Comparison of ENCODE assay signal across 24 cellular contexts in the genomic region with DNA sequence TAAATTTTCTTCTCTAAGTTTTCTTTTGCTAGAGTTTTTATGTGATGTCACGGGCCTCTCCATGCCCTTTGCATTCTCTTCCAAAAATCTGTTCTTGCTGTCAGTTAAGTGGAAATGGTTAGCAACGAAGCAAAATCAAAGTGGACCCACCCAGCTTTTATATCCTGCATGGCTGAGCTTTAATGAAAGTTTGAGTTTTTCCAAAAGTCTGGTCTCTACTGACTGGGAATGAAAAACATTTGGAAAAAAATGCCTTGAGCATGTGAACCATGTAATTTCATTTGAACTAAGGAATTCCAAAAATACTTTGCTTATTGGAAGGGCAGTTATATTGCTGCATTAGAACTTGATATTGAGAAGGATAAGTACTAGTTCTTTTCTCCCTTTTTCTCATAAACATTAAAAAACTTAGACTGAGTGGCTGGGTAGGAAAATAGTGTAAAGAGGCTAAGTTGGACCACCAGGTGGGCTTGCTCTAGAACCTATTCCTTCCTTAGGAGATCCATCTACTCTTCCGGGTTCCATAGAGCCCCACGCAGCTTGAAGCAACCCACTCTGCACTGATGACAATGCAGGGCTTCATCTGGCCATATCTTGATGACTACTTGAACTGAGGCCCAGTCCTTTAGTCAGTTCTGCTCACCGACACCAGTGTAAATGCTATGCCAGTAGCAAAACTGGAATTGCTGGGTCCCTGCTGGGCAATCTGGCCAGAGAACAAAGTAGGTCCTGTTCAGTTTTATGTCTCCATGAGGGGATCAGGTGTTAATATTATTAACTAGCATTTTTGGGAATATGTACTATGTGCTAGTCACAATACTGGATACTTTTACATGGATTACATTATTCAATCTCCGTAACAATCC. TPM values are rescaled to one million over a fixed set of nuclear protein-coding genes. Genes with fewer than 3 reads are reported as not detected.
DNase-seq lines count a peak whose midpoint lies in the region; TF ChIP-seq lines count a peak whose summit lies in the region.
"Had no signal": no experiment of that assay in that cellular context is flagged by ENCODE, and none has a peak within 500 bp of the region (broad histone marks: within the 10 kb centered on the region; RNA-seq: fewer than 3 reads in every experiment).

No MANE protein-coding gene starts in this region.

- peak overlapping the region; percentile 27 to 33 for H3K27ac ChIP-seq in breast epithelium
- H3K27ac ChIP-seq in mammary epithelial cell (ENCODE audit: insufficient read depth, low read depth, low read length), result no peak overlapping the region
- peak overlapping the region; percentile 16 for H3K27ac ChIP-seq in suprapubic skin
- H3K27ac ChIP-seq in mesenchymal stem cell (ENCODE audit: low read length, poor library complexity, severe bottlenecking), result no peak overlapping the region
- peak overlapping the region in 2 of 4 donors; percentile 32 to 41 for H3K27ac ChIP-seq in tibial nerve
- H3K27ac ChIP-seq: adrenal gland, Peyer's patch, SJCRH30, upper lobe of right lung had no signal

- in situ Hi-C loops in mammary epithelial cell (cut with MboI; ENCODE audit: low sequenced_read_pairs in 2 of 2), result no loop called here

- no peak overlapping the region for H3K4me2 ChIP-seq in mammary epithelial cell (ENCODE audit: insufficient read depth, low read depth, low read length)
- H3K4me2 ChIP-seq in mesenchymal stem cell (ENCODE audit: low read length, poor library complexity, severe bottlenecking), result no peak overlapping the region

- no peaks in the 10 kb centered on the region for H4K20me1 ChIP-seq in mammary epithelial cell (ENCODE audit: insufficient read depth, low read length)

- TF ChIP-seq EP300 in suprapubic skin (IDR thresholded peaks at IDR 0.05) (no peak), tibial nerve (IDR thresholded peaks at IDR 0.05) (no peak)

- H3K9me3 ChIP-seq in breast epithelium (no peaks in the 10 kb centered on the region), mammary epithelial cell (replicated peaks; ENCODE audit: insufficient read depth, low read length) (no peaks in the 10 kb centered on the region), adipocyte (ENCODE audit: control insufficient read depth, low read length) (no peaks in the 10 kb centered on the region), suprapubic skin (no peaks in the 10 kb centered on the region), mesenchymal stem cell (ENCODE audit: control insufficient read depth, low read length) (no peaks in the 10 kb centered on the region), tibial nerve (no peaks in the 10 kb centered on the region)
- H3K9me3 ChIP-seq: adrenal gland, Peyer's patch, sigmoid colon, SJCRH30, upper lobe of right lung had no signal

- no peak overlapping the region for H2BK15ac ChIP-seq in mesenchymal stem cell (ENCODE audit: low read depth, poor library complexity, severe bottlenecking)

- TF ChIP-seq CTCF in breast epithelium (IDR thresholded peaks at IDR 0.05) (no peak), mammary epithelial cell (conservative IDR thresholded peaks at IDR 0.05 in 1 of 2, IDR thresholded peaks at IDR 0.05 in 1 of 2; ENCODE audit: extremely low read depth in 1 of 2, insufficient read depth in 1 of 2, low read depth in 1 of 2, low read length in 2 of 2) (no peak), suprapubic skin (IDR thresholded peaks at IDR 0.05) (no peak), tibial nerve (IDR thresholded peaks at IDR 0.05) (no peak)

- no peaks in the 10 kb centered on the region for H3K79me2 ChIP-seq in mammary epithelial cell (ENCODE audit: insufficient read depth, low read length)

- peaks cover 3% of the 10 kb centered on the region for H3K79me1 ChIP-seq in mesenchymal stem cell (replicated peaks; ENCODE audit: low read length, poor library complexity, severe bottlenecking)

- H3K18ac ChIP-seq in mesenchymal stem cell (ENCODE audit: low read depth in 1 of 2, low read length in 2 of 2), result no peak overlapping the region

- BruUV-seq in mammary epithelial cell (replicated peaks; lab: Mats Ljungman, UMichigan), result no TSS peak

- H3K4me3 ChIP-seq in breast epithelium (no peak overlapping the region), mammary epithelial cell (replicated peaks in 1 of 3; ENCODE audit: insufficient read depth in 1 of 3, low read depth in 2 of 3, low read length in 3 of 3) (no peak overlapping the region), adipocyte (ENCODE audit: low read length) (no peak overlapping the region), suprapubic skin (no peak overlapping the region), mesenchymal stem cell (ENCODE audit: insufficient read depth in 1 of 2, low read depth in 1 of 2, low read length in 2 of 2) (no peak overlapping the region), tibial nerve (no peak overlapping the region)
- H3K4me3 ChIP-seq: adrenal gland, dorsolateral prefrontal cortex, Peyer's patch, sigmoid colon, SJCRH30, upper lobe of right lung had no signal

- H2AFZ ChIP-seq in mammary epithelial cell (ENCODE audit: low read depth, low read length), result no peak overlapping the region
- no peak overlapping the region for H2AFZ ChIP-seq in mesenchymal stem cell (ENCODE audit: low read depth, low read length)

- no peak overlapping the region for H2BK120ac ChIP-seq in mesenchymal stem cell (ENCODE audit: low read depth, low read length)

- intact Hi-C loops in breast epithelium (cut with DNase I; ENCODE audit: low total_unique reads) (no loop called here), mammary epithelial cell (cut with micrococcal nuclease) (no loop called here)

- 78% methylated on average over 6 of the region's 6 CpGs for WGBS in mammary epithelial cell (ENCODE audit: low coverage, missing lambda C conversion rate)
- WGBS in suprapubic skin, result 59% methylated on average over 6 of the region's 6 CpGs
- WGBS in mesenchymal stem cell, result 93% methylated on average over 5 of the region's 6 CpGs
- WGBS in tibial nerve, 2 donors, result 48 to 53% methylated on average over 6 of the region's 6 CpGs

- no peak overlapping the region for H3K9ac ChIP-seq in mammary epithelial cell (ENCODE audit: insufficient read depth, low read length)
- no peak overlapping the region for H3K9ac ChIP-seq in adipocyte (ENCODE audit: low read length)
- no peak overlapping the region for H3K9ac ChIP-seq in mesenchymal stem cell (ENCODE audit: low read length)

- dilution Hi-C loops in mammary epithelial cell (cut with HindIII; ENCODE audit: low sequenced_read_pairs), result no loop called here

- H3K4ac ChIP-seq in mesenchymal stem cell (ENCODE audit: low read depth in 1 of 2, low read length in 2 of 2), result no peak overlapping the region

- H2AK5ac ChIP-seq in mesenchymal stem cell (ENCODE audit: low read length, severe bottlenecking), result no peak overlapping the region

- H3K14ac ChIP-seq in mesenchymal stem cell (ENCODE audit: low read length in 2 of 2), result no peak overlapping the region

- DNase-seq in breast epithelium (ENCODE audit: low spot score in 2 of 2) (no peak), mammary epithelial cell (no peak), adipocyte (ENCODE audit: low read depth) (peak; percentile 70), iPS-NIHi11 (ENCODE audit: low spot score) (peak; percentile 7), suprapubic skin (ENCODE audit: low spot score in 2 of 2) (no peak), mesenchymal stem cell (no peak), tibial nerve (ENCODE audit: low spot score in 2 of 2) (no peak)
- DNase-seq in activated CD4-positive, alpha-beta T cell treated with anti-CD3 and anti-CD28 coated beads for 1 hour, result no peak
- DNase-seq: 8988T; activated CD8-positive, alpha-beta T cell treated with anti-CD3 and anti-CD28 coated beads for 36 hours; activated gamma-delta T cell treated with Interleukin-2 at 50 U/mL for 16 hours; DMS53; dorsolateral prefrontal cortex; H7; midbrain; NCI-H2171 treated with DMSO at 0.1 percent for 48 hours; NCI-H526; Peyer's patch; posterior cingulate gyrus; sigmoid colon; SJCRH30; stimulated activated CD4-positive, alpha-beta T cell treated with anti-CD3 and anti-CD28 coated beads, Interleukin-15, amount 100 ng/mL, for 24 hours; upper lobe of right lung had no signal

- no peaks in the 10 kb centered on the region for H3K4me1 ChIP-seq in breast epithelium
- H3K4me1 ChIP-seq in mammary epithelial cell (ENCODE audit: insufficient read depth, low read length), result peaks cover 3% of the 10 kb centered on the region
- peaks cover 22% of the 10 kb centered on the region for H3K4me1 ChIP-seq in adipocyte (ENCODE audit: control insufficient read depth, insufficient read depth, low read length)
- H3K4me1 ChIP-seq in suprapubic skin, result peaks cover 15% of the 10 kb centered on the region
- peaks cover 4% of the 10 kb centered on the region for H3K4me1 ChIP-seq in mesenchymal stem cell (ENCODE audit: control insufficient read depth, insufficient read depth, low read depth, low read length)
- H3K4me1 ChIP-seq in tibial nerve, result peaks cover 0 to 37% (median 5%) of the 10 kb centered on the region in 4 donors
- H3K4me1 ChIP-seq: Peyer's patch, SJCRH30 had no signal

- CTCF ChIA-PET in mammary epithelial cell (lab: Charles Lee; ENCODE audit: low non-redundant PET), result no interaction called here

- TF ChIP-seq POLR2A in breast epithelium (IDR thresholded peaks at IDR 0.05), result no peak
- no peak for TF ChIP-seq POLR2A in suprapubic skin (IDR thresholded peaks at IDR 0.05)
- TF ChIP-seq POLR2A in tibial nerve (IDR thresholded peaks at IDR 0.05), result no peak

- no peak overlapping the region for H2BK12ac ChIP-seq in mesenchymal stem cell (ENCODE audit: low read length in 2 of 2)

- no peaks in the 10 kb centered on the region for H3K36me3 ChIP-seq in breast epithelium
- no peaks in the 10 kb centered on the region for H3K36me3 ChIP-seq in mammary epithelial cell (ENCODE audit: insufficient read depth, low read length)
- no peaks in the 10 kb centered on the region for H3K36me3 ChIP-seq in adipocyte (ENCODE audit: control insufficient read depth, insufficient read depth, low read length, severe bottlenecking)
- H3K36me3 ChIP-seq in suprapubic skin, result no peaks in the 10 kb centered on the region
- H3K36me3 ChIP-seq in mesenchymal stem cell (ENCODE audit: control insufficient read depth in 1 of 2, insufficient read depth in 2 of 2, low read depth in 1 of 2, low read length in 2 of 2), result no peaks in the 10 kb centered on the region
- no peaks in the 10 kb centered on the region for H3K36me3 ChIP-seq in tibial nerve
- H3K36me3 ChIP-seq: adrenal gland, Peyer's patch, sigmoid colon, SJCRH30, upper lobe of right lung had no signal

- H4K8ac ChIP-seq in mesenchymal stem cell (ENCODE audit: low read length), result no peak overlapping the region

- H3K27me3 ChIP-seq in breast epithelium (no peaks in the 10 kb centered on the region), mammary epithelial cell (ENCODE audit: insufficient read depth, low read length) (no peaks in the 10 kb centered on the region), adipocyte (replicated peaks; ENCODE audit: control insufficient read depth, insufficient read depth, low read length) (no peaks in the 10 kb centered on the region), suprapubic skin (no peaks in the 10 kb centered on the region), mesenchymal stem cell (ENCODE audit: control insufficient read depth in 1 of 2, insufficient read depth in 1 of 2, low read length in 2 of 2) (no peaks in the 10 kb centered on the region), tibial nerve (no peaks in the 10 kb centered on the region)
- H3K27me3 ChIP-seq: adrenal gland, dorsolateral prefrontal cortex, Peyer's patch, sigmoid colon, SJCRH30, upper lobe of right lung had no signal

- no peak overlapping the region for H2BK5ac ChIP-seq in mesenchymal stem cell (ENCODE audit: low read depth, low read length, poor library complexity, severe bottlenecking)

- no peak overlapping the region for H4K91ac ChIP-seq in mesenchymal stem cell (ENCODE audit: low read length)

- no peak overlapping the region for H3K23ac ChIP-seq in mesenchymal stem cell (ENCODE audit: low read length in 2 of 2)

RNA-seq across cellular contexts. Expression of gene RIC1, which starts 17.4 kb away (rescaled TPM):
- total RNA-seq in breast epithelium (10 to 100 TPM; 42.6 to 74.5 (median 53.1) TPM), mammary epithelial cell (10 to 100 TPM; 23.0 to 46.3 TPM), suprapubic skin (10 to 100 TPM; 40.5 to 76.0 (median 43.4) TPM), tibial nerve (10 to 100 TPM; 41.0 to 45.9 (median 43.4) TPM)
- 13.7 TPM for polyA plus RNA-seq in mammary epithelial cell
- 46.6 TPM for polyA minus RNA-seq in mammary epithelial cell
- polyA plus RNA-seq in mesenchymal stem cell (2013, experiment 1 of 2), result 16.4 TPM
- polyA plus RNA-seq in mesenchymal stem cell (2013, experiment 2 of 2), result 16.7 TPM

Comparison
In these comparisons a context has a peak if more than half of its experiments do, and no peak if none do; other contexts are left out.
1. H3K27ac ChIP-seq: peak in breast epithelium (2 of 2) and suprapubic skin (single experiment); none in mammary epithelial cell (single experiment) and mesenchymal stem cell (single experiment).
2. DNase-seq: peak in adipocyte (single experiment) and iPS-NIHi11 (single experiment); none in breast epithelium (0 of 2), mammary epithelial cell (single experiment), suprapubic skin (0 of 2), mesenchymal stem cell (single experiment), tibial nerve (0 of 2) and activated CD4-positive, alpha-beta T cell treated with anti-CD3 and anti-CD28 coated beads for 1 hour (single experiment).